Comparison of ENCODE assay signal across 14 cellular contexts in genomic region chrX:44828008-44828605, GRCh38. TPM values are rescaled to one million over a fixed set of nuclear protein-coding genes. Genes with fewer than 3 reads are reported as not detected.
DNase-seq lines count a peak whose midpoint lies in the region; ATAC-seq, FAIRE-seq and TF ChIP-seq lines count a peak whose summit lies in the region.
"Had no signal": no experiment of that assay in that cellular context is flagged by ENCODE, and none has a peak within 500 bp of the region (broad histone marks: within the 10 kb centered on the region; RNA-seq: fewer than 3 reads in every experiment).

No MANE protein-coding gene starts in this region.

- ATAC-seq in GM21423 (IDR thresholded peaks at IDR 0.05; ENCODE audit: unreplicated experiment), result no peak
- ATAC-seq: activated T-cell treated with anti-CD3 and anti-CD28 coated beads, Interleukin-2, amount 50 U/mL, for 4 hours had no signal

- no peaks in the 10 kb centered on the region for H3K36me3 ChIP-seq in breast epithelium
- no peaks in the 10 kb centered on the region for H3K36me3 ChIP-seq in SJSA1
- H3K36me3 ChIP-seq: BLaER1 had no signal

- H3K4me1 Mint-ChIP-seq in MCF 10A (ENCODE audit: insufficient read depth, unreplicated experiment), result peaks cover 5% of the 10 kb centered on the region
- H3K4me1 Mint-ChIP-seq: central memory CD8-positive, alpha-beta T cell had no signal

- no TSS peak for BruUV-seq in MCF 10A (replicated peaks; lab: Mats Ljungman, UMichigan)

- no peaks in the 10 kb centered on the region for H3K9me3 ChIP-seq in breast epithelium
- H3K9me3 ChIP-seq in SJSA1 (replicated peaks), result no peaks in the 10 kb centered on the region
- H3K9me3 ChIP-seq: BLaER1 had no signal

- DNase-seq in MCF 10A (ENCODE audit: unreplicated experiment) (peak; percentile 90), breast epithelium (ENCODE audit: low spot score in 2 of 2) (no peak), SJSA1 (ENCODE audit: low read depth in 1 of 2, low spot score in 2 of 2) (peak; percentile 42 to 52), fibroblast of gingiva (ENCODE audit: low read depth) (peak; percentile 72), urothelium cell line (ENCODE audit: low spot score) (peak; percentile 60), CD1c-positive myeloid dendritic cell (ENCODE audit: extremely low spot score) (no peak)
- DNase-seq in activated naive CD4-positive, alpha-beta T cell (lab: John Stamatoyannopoulos, UW), result no peak
- DNase-seq: activated T-cell treated with anti-CD3 and anti-CD28 coated beads, Interleukin-2, amount 50 U/mL, for 4 hours; hypothalamus; stimulated activated naive CD4-positive, alpha-beta T cell had no signal

- no peak for TF ChIP-seq CTCF in MCF 10A (IDR thresholded peaks at IDR 0.05; ENCODE audit: unreplicated experiment)
- no peak for TF ChIP-seq CTCF in breast epithelium (IDR thresholded peaks at IDR 0.05)

- H3K27ac ChIP-seq in breast epithelium, result no peak overlapping the region
- H3K27ac ChIP-seq in SJSA1, result no peak overlapping the region
- H3K27ac ChIP-seq: BLaER1, KMS-11 had no signal

- H3K9me3 Mint-ChIP-seq in MCF 10A (ENCODE audit: unreplicated experiment), result no peaks in the 10 kb centered on the region
- H3K9me3 Mint-ChIP-seq: activated T-cell treated with anti-CD3 and anti-CD28 coated beads, Interleukin-2, amount 50 U/mL, for 4 hours; central memory CD8-positive, alpha-beta T cell had no signal

- H3K27me3 Mint-ChIP-seq in MCF 10A (ENCODE audit: insufficient read depth, unreplicated experiment), result no peaks in the 10 kb centered on the region
- H3K27me3 Mint-ChIP-seq: central memory CD8-positive, alpha-beta T cell had no signal

- H3K4me3 ChIP-seq in breast epithelium, result no peak overlapping the region
- no peak overlapping the region for H3K4me3 ChIP-seq in SJSA1
- H3K4me3 ChIP-seq: BLaER1 had no signal

- CTCF ChIA-PET in MCF 10A (lab: Yijun Ruan, JAX), result no interaction called here

- H3K27ac Mint-ChIP-seq in MCF 10A (ENCODE audit: low read depth, unreplicated experiment), result no peak overlapping the region

- H3K27me3 ChIP-seq in breast epithelium (peaks cover 0 to 11% of the 10 kb centered on the region in 2 donors), SJSA1 (replicated peaks) (no peaks in the 10 kb centered on the region)
- H3K27me3 ChIP-seq: BLaER1 had no signal

- POLR2A ChIA-PET in MCF 10A (lab: Yijun Ruan, JAX), result interaction anchor here (0.6 to 1.0 kb wide), 4 partner anchors 14 to 89 kb away, joined by 3 to 5 read pairs (median 4); no protein-coding TSS in a partner anchor

- H3K4me3 Mint-ChIP-seq in MCF 10A (ENCODE audit: unreplicated experiment), result no peak overlapping the region
- H3K4me3 Mint-ChIP-seq: activated T-cell treated with anti-CD3 and anti-CD28 coated beads, Interleukin-2, amount 50 U/mL, for 4 hours; central memory CD8-positive, alpha-beta T cell had no signal

- TF ChIP-seq POLR2A in breast epithelium (IDR thresholded peaks at IDR 0.05), result no peak

- intact Hi-C loops in MCF 10A (cut with micrococcal nuclease), result no loop called here
- intact Hi-C loops in breast epithelium (cut with DNase I; ENCODE audit: low total_unique reads), result no loop called here

- no peaks in the 10 kb centered on the region for H3K36me3 Mint-ChIP-seq in MCF 10A (ENCODE audit: insufficient read depth, unreplicated experiment)

- no peaks in the 10 kb centered on the region for H3K4me1 ChIP-seq in breast epithelium
- H3K4me1 ChIP-seq in SJSA1 (replicated peaks), result no peaks in the 10 kb centered on the region; the same call in 1 of the 2 replicates
- H3K4me1 ChIP-seq: BLaER1 had no signal

- FAIRE-seq in urothelium cell line (lab: Jason Lieb, UNC), result no peak

RNA-seq across cellular contexts. Expression of gene DUSP21, which starts 15.7 kb away (rescaled TPM):
- total RNA-seq in MCF 10A (2022) (not detected in 2 replicates), breast epithelium (not detected)
- total RNA-seq in SJSA1 (2014; rRNA removed; shearing (Covaris generic)), result not detected in 2 replicates
- total RNA-seq: activated T-cell treated with anti-CD3 and anti-CD28 coated beads, Interleukin-2, amount 50 U/mL, for 4 hours had no signal

RNA-seq across cellular contexts. Expression of gene KDM6A, which starts 44.9 kb away (rescaled TPM):
- total RNA-seq in MCF 10A (2022) (30.8 and 31.8 TPM in 2 replicates), breast epithelium (100 to 1,000 TPM in 1 of 3 donors, 10 to 100 TPM in 2; 27.4 to 109 (median 65.5) TPM)
- 11.9 and 20.8 TPM in 2 replicates for total RNA-seq in SJSA1 (2014; rRNA removed; shearing (Covaris generic))

Comparison
In these comparisons a context has a peak if more than half of its experiments do, and no peak if none do; other contexts are left out.
1. DNase-seq: peak in MCF 10A (single experiment), SJSA1 (2 of 2), fibroblast of gingiva (single experiment) and urothelium cell line (single experiment); none in breast epithelium (0 of 2), activated naive CD4-positive, alpha-beta T cell (0 of 4) and CD1c-positive myeloid dendritic cell (single experiment).